In the genomic region with DNA sequence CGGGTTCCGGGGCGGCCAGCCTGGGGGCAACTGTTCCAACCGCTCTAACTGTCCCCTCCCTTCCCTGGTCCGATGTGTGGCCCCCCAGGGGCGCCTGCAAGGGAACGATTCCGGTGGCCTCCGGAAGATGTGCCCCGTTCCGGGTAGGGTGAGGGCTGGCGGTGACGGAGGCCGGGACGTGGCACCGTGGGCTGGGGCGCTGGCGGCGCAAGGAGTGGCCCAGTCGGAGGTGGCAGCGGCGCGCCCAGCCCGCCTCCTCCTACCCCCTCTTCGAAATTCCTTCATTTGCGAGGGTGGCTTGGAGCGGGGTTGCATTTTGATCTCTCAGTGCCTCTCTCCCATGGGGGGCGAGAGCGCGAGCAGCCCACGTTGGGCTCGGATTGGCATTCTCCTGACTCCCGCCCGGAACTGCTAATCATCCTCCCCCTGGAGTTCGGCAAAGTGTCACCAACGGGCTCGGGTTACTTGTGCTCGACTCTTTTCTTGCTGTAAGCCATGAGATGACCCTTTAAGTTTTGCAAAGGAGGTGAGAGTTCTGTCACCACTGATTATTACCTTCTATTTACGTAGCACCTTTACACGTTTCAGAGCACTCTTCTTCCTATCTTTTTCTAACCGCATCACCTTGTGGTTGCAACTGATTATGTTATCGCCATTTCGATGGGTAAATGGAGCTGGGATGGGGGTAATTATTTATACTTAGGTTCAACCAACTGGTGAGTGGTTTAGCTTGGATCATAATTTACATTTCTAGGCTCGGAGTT, we compare ENCODE assay signal across 8 cellular contexts. TPM values are rescaled to one million over a fixed set of nuclear protein-coding genes. Genes with fewer than 3 reads are reported as not detected.
DNase-seq lines count a peak whose midpoint lies in the region; ATAC-seq, FAIRE-seq and TF ChIP-seq lines count a peak whose summit lies in the region.

No MANE protein-coding gene starts in this region.

- no peak overlapping the region for H2BK12ac ChIP-seq in H1 (ENCODE audit: low read depth, low read length)

- peak overlapping the region; percentile 95 for H3K27ac Mint-ChIP-seq in activated CD8-positive, alpha-beta T cell treated with anti-CD3 and anti-CD28 coated beads, Interleukin-2, amount 10 ng/mL, durations not matched to agents 7 days and 5 days

- H3K27ac ChIP-seq in H1 (ENCODE audit: low read depth, low read length), result peak overlapping the region; percentile 56; the same call in 1 of the 2 replicates

- peak overlapping the region; percentile 71 for H2BK5ac ChIP-seq in H1 (ENCODE audit: low read depth, low read length)

- H3K4me1 ChIP-seq in H1 (replicated peaks in 1 of 4; ENCODE audit: control insufficient read depth in 3 of 4, insufficient read depth in 4 of 4, low read length in 3 of 4), result peaks cover 0 to 2% (median under 1%) of the 10 kb centered on the region in 4 experiments; a peak in 2 of 7 replicates

- H2AFZ ChIP-seq in H1 (ENCODE audit: low read length), result peak overlapping the region; percentile 59

- peak overlapping the region; percentile 13 for H4K5ac ChIP-seq in H1 (ENCODE audit: insufficient read length, low read depth, low read length)

- no peak overlapping the region for H2BK20ac ChIP-seq in H1 (ENCODE audit: low read length)

- H3K4me1 Mint-ChIP-seq in activated CD8-positive, alpha-beta T cell treated with anti-CD3 and anti-CD28 coated beads, Interleukin-2, amount 10 ng/mL, durations not matched to agents 7 days and 5 days (ENCODE audit: low read depth), result peaks cover 37% of the 10 kb centered on the region

- peak; percentile 32 for DNase-seq in NCI-H345 (lab: John Stamatoyannopoulos, UW)
- DNase-seq in NCI-H345 treated with DMSO at 0.1 percent for 48 hours (lab: John Stamatoyannopoulos, UW; ENCODE audit: unreplicated experiment), result no peak
- peak; percentile 73 for DNase-seq in NCI-H2171 treated with DMSO at 0.1 percent for 48 hours (lab: John Stamatoyannopoulos, UW)
- peak; percentile 70 for DNase-seq in activated CD8-positive, alpha-beta T cell treated with anti-CD3 and anti-CD28 coated beads, Interleukin-2, amount 10 ng/mL, durations not matched to agents 7 days and 5 days
- no peak for DNase-seq in H1 (ENCODE audit: low read depth in 1 of 2, low spot score in 2 of 2)
- DNase-seq in mesenteric fat pad (ENCODE audit: low spot score), result peak; percentile 90
- DNase-seq in stimulated activated CD8-positive, alpha-beta memory T cell treated with anti-CD3 and anti-CD28 coated beads, Interleukin-15, amount 100 ng/mL, for 4 hours (ENCODE audit: low read depth in 2 of 2), result peak; percentile 25 to 35

- H3K23me2 ChIP-seq in H1 (ENCODE audit: low read depth, low read length), result no peaks in the 10 kb centered on the region

- H2BK120ac ChIP-seq in H1 (replicated peaks; ENCODE audit: low read depth, low read length), result no peak overlapping the region

- H3K27me3 ChIP-seq in H1 (replicated peaks in 1 of 4; ENCODE audit: control insufficient read depth in 3 of 4, extremely low read depth in 1 of 4, insufficient read depth in 3 of 4, low read length in 3 of 4), result no peaks in the 10 kb centered on the region

- no peaks in the 10 kb centered on the region for H3K9me3 ChIP-seq in H1 (ENCODE audit: insufficient read depth in 2 of 2, low read depth in 1 of 2, low read length in 1 of 2)

- H3K9me3 Mint-ChIP-seq in activated CD8-positive, alpha-beta T cell treated with anti-CD3 and anti-CD28 coated beads, Interleukin-2, amount 10 ng/mL, durations not matched to agents 7 days and 5 days (ENCODE audit: insufficient read depth), result no peaks in the 10 kb centered on the region

- H3K23ac ChIP-seq in H1 (ENCODE audit: insufficient read length), result no peak overlapping the region

- peak overlapping the region; percentile 40 to 74 (median 70) for H3K9ac ChIP-seq in H1 (replicated peaks in 1 of 4; ENCODE audit: extremely low read depth in 1 of 4, low read depth in 3 of 4, low read length in 3 of 4)

- peak overlapping the region; percentile 83 to 85 for H3K4me2 ChIP-seq in H1 (ENCODE audit: insufficient read depth in 1 of 2, low read depth in 2 of 2, low read length in 2 of 2)

- H3K56ac ChIP-seq in H1 (replicated peaks; ENCODE audit: insufficient read length, low read depth, low read length), result peak overlapping the region; percentile 69

- H3K4ac ChIP-seq in H1 (replicated peaks; ENCODE audit: insufficient read length, low read depth, low read length), result no peak overlapping the region

- H3K36me3 Mint-ChIP-seq in activated CD8-positive, alpha-beta T cell treated with anti-CD3 and anti-CD28 coated beads, Interleukin-2, amount 10 ng/mL, durations not matched to agents 7 days and 5 days (ENCODE audit: low read depth), result peaks cover 11% of the 10 kb centered on the region

- H4K8ac ChIP-seq in H1 (ENCODE audit: extremely low read depth, insufficient read depth, low read length), result peak overlapping the region; percentile 79

- no peak for FAIRE-seq in H1 (lab: Jason Lieb, UNC)

- H2BK15ac ChIP-seq in H1 (ENCODE audit: low read length), result no peak overlapping the region

- H2AK5ac ChIP-seq in H1 (ENCODE audit: low read depth, low read length), result no peak overlapping the region

- H3K4me3 ChIP-seq in H1 (ENCODE audit: extremely low read depth in 1 of 4, insufficient read depth in 2 of 4, low read depth in 3 of 4, low read length in 4 of 4), result peak overlapping the region; percentile 46 to 95 (median 91)

- no peaks in the 10 kb centered on the region for H3K27me3 Mint-ChIP-seq in activated CD8-positive, alpha-beta T cell treated with anti-CD3 and anti-CD28 coated beads, Interleukin-2, amount 10 ng/mL, durations not matched to agents 7 days and 5 days (ENCODE audit: low read depth)

- TF ChIP-seq CTCF in H1 (IDR thresholded peaks at IDR 0.05; ENCODE audit: control extremely low read depth in 1 of 3, insufficient read depth in 1 of 3, low read depth in 1 of 3, low read length in 3 of 3), result no peak

- peaks cover 0 to 39% of the 10 kb centered on the region in 2 experiments; a peak in 2 of 4 replicates for H3K79me2 ChIP-seq in H1 (ENCODE audit: control insufficient read depth in 1 of 2, insufficient read depth in 2 of 2, low read length in 2 of 2)

- no peak overlapping the region for H3K14ac ChIP-seq in H1 (ENCODE audit: insufficient read length)

- H3K36me3 ChIP-seq in H1 (ENCODE audit: control insufficient read depth in 2 of 4, insufficient read depth in 4 of 4, low read length in 3 of 4), result no peaks in the 10 kb centered on the region

- no peaks in the 10 kb centered on the region; the same call in 1 of the 2 replicates for H3K79me1 ChIP-seq in H1 (ENCODE audit: low read depth, low read length)

- peaks cover 0 to 2% of the 10 kb centered on the region in 2 experiments for H4K20me1 ChIP-seq in H1 (replicated peaks in 1 of 2; ENCODE audit: control insufficient read depth in 1 of 2, insufficient read depth in 2 of 2, low read length in 2 of 2)

- TF ChIP-seq RAD21 in H1 (IDR thresholded peaks at IDR 0.05 in 1 of 2, conservative IDR thresholded peaks at IDR 0.05 in 1 of 2; ENCODE audit: low read depth in 2 of 2, low read length in 2 of 2), result no peak

- CTCF ChIA-PET in activated CD8-positive, alpha-beta T cell treated with anti-CD3 and anti-CD28 coated beads, Interleukin-2, amount 10 ng/mL, durations not matched to agents 7 days and 5 days (lab: Charles Lee), result interaction anchor here (0.7 to 1.7 kb wide), 9 partner anchors 26 to 856 kb away, joined by 3 to 10 read pairs (median 4); partner anchors contain the start of gene RPL26
- CTCF ChIA-PET in H1 (lab: Charles Lee; ENCODE audit: partially characterized antibody), result interaction anchor here (0.6 to 2.6 kb wide), 5 partner anchors 11 to 613 kb away, joined by 3 to 9 read pairs (median 3); no protein-coding TSS in a partner anchor

- TF ChIP-seq EP300 in H1 (IDR thresholded peaks at IDR 0.05; ENCODE audit: borderline replicate concordance in 1 of 2, low read depth in 2 of 2, low read length in 2 of 2), result no peak

- no peak overlapping the region for H4K91ac ChIP-seq in H1 (replicated peaks; ENCODE audit: insufficient read length, low read length)

- 4% methylated on average over 28 of the region's 44 CpGs; no CpG with 5 or more reads in 1 of the 2 experiments for WGBS in H1 (ENCODE audit: extremely low coverage in 1 of 2, insufficient coverage in 1 of 2, insufficient read length in 1 of 2, insufficient replicate concordance in 2 of 2, low coverage in 1 of 2, low lambda C conversion rate in 2 of 2, missing lambda C conversion rate in 1 of 2), 2 experiments

- ATAC-seq in HG02943 (IDR thresholded peaks at IDR 0.05; ENCODE audit: low read depth, unreplicated experiment), result peak; percentile 47
- peak; percentile 66 for ATAC-seq in activated CD8-positive, alpha-beta T cell treated with anti-CD3 and anti-CD28 coated beads, Interleukin-2, amount 10 ng/mL, durations not matched to agents 7 days and 5 days

- peak overlapping the region; percentile 93 for H3K4me3 Mint-ChIP-seq in activated CD8-positive, alpha-beta T cell treated with anti-CD3 and anti-CD28 coated beads, Interleukin-2, amount 10 ng/mL, durations not matched to agents 7 days and 5 days

- TF ChIP-seq POLR2A in H1 (IDR thresholded peaks at IDR 0.05; ENCODE audit: control extremely low read depth in 1 of 2, low read depth in 2 of 2, low read length in 2 of 2), result no peak

- POLR2A ChIA-PET in activated CD8-positive, alpha-beta T cell treated with anti-CD3 and anti-CD28 coated beads, Interleukin-2, amount 10 ng/mL, durations not matched to agents 7 days and 5 days (lab: Charles Lee), result interaction anchor here (0.8 to 1.9 kb wide), 7 partner anchors 11 to 215 kb away, joined by 3 to 6 read pairs (median 4); no protein-coding TSS in a partner anchor
- POLR2A ChIA-PET in H1 (lab: Charles Lee; ENCODE audit: partially characterized antibody), result interaction anchor here (0.7 to 1.8 kb wide), 10 partner anchors 9 to 99 kb away, joined by 3 to 10 read pairs (median 4); partner anchors contain the start of genes KRABD2 and RPL26

- H3K18ac ChIP-seq in H1 (ENCODE audit: extremely low read depth, low read length), result no peak overlapping the region; the same call in 1 of the 2 replicates

RNA-seq across cellular contexts. Expression of gene NDEL1, which starts 0.7 kb away (rescaled TPM):
- total RNA-seq in activated CD8-positive, alpha-beta T cell treated with anti-CD3 and anti-CD28 coated beads, Interleukin-2, amount 10 ng/mL, durations not matched to agents 7 days and 5 days, result 10 to 100 TPM; 48.1 to 52.5 TPM
- 31.3 and 32.9 TPM in 2 replicates for total RNA-seq in H1 (2021; fragmentation: NEBNext Ultra II Directional; extraction: Animal tissue kit (Norgen Biotek cat#: 25700))
- polyA plus RNA-seq in H1 (2011; rRNA removed), result 31.1 and 31.2 TPM in 2 replicates
- polyA plus RNA-seq in H1 (2011; cell fraction: cytosol; rRNA removed), result 24.0 TPM
- polyA plus RNA-seq in H1 (2011; cell fraction: nucleus; rRNA removed), result 25.5 TPM
- 16.9 to 24.7 TPM (median 18.6 TPM) in 4 replicates for polyA plus RNA-seq in H1 (2012, experiment 1 of 2)
- polyA plus RNA-seq in H1 (2012, experiment 2 of 2), result 8.4 TPM
- polyA plus RNA-seq in H1 (2013, experiment 1 of 2), result 21.6 TPM
- 22.6 TPM for polyA plus RNA-seq in H1 (2013, experiment 2 of 2)
- 20.7 and 24.7 TPM in 2 replicates for polyA minus RNA-seq in H1 (2011; rRNA and poly(A)+ RNA removed)
- polyA minus RNA-seq in H1 (2011; cell fraction: cytosol; rRNA and poly(A)+ RNA removed), result 19.1 TPM
- 39.1 TPM for polyA minus RNA-seq in H1 (2011; cell fraction: nucleus; rRNA and poly(A)+ RNA removed)
- 112 TPM for total RNA-seq in mesenteric fat pad

RNA-seq across cellular contexts. Expression of gene RNF222, which starts 38.7 kb away (rescaled TPM):
- under 1 TPM; 0.24 to 0.29 TPM for total RNA-seq in activated CD8-positive, alpha-beta T cell treated with anti-CD3 and anti-CD28 coated beads, Interleukin-2, amount 10 ng/mL, durations not matched to agents 7 days and 5 days
- not detected in 2 replicates for total RNA-seq in H1 (2021; fragmentation: NEBNext Ultra II Directional; extraction: Animal tissue kit (Norgen Biotek cat#: 25700))
- polyA plus RNA-seq in H1 (2011; rRNA removed), result not detected in 2 replicates
- polyA plus RNA-seq in H1 (2011; cell fraction: cytosol; rRNA removed), result not detected
- polyA plus RNA-seq in H1 (2011; cell fraction: nucleus; rRNA removed), result not detected
- polyA plus RNA-seq in H1 (2012, experiment 1 of 2), result 0.05 to 0.08 TPM in 2 of 4 replicates, not detected in the others
- polyA plus RNA-seq in H1 (2012, experiment 2 of 2), result not detected
- 0.04 TPM for polyA plus RNA-seq in H1 (2013, experiment 1 of 2)
- polyA plus RNA-seq in H1 (2013, experiment 2 of 2), result 0.06 TPM
- polyA minus RNA-seq in H1 (2011; rRNA and poly(A)+ RNA removed), result not detected in 2 replicates
- polyA minus RNA-seq in H1 (2011; cell fraction: cytosol; rRNA and poly(A)+ RNA removed), result not detected
- polyA minus RNA-seq in H1 (2011; cell fraction: nucleus; rRNA and poly(A)+ RNA removed), result not detected
- total RNA-seq in mesenteric fat pad, result not detected

RNA-seq across cellular contexts. Expression of gene RPL26, which starts 53.4 kb away (rescaled TPM):
- 1,000 to 10,000 TPM; 1,633 to 1,747 TPM for total RNA-seq in activated CD8-positive, alpha-beta T cell treated with anti-CD3 and anti-CD28 coated beads, Interleukin-2, amount 10 ng/mL, durations not matched to agents 7 days and 5 days
- 1,963 and 1,980 TPM in 2 replicates for total RNA-seq in H1 (2021; fragmentation: NEBNext Ultra II Directional; extraction: Animal tissue kit (Norgen Biotek cat#: 25700))
- 1,277 and 2,554 TPM in 2 replicates for polyA plus RNA-seq in H1 (2011; rRNA removed)
- 4,614 TPM for polyA plus RNA-seq in H1 (2011; cell fraction: cytosol; rRNA removed)
- 1,124 TPM for polyA plus RNA-seq in H1 (2011; cell fraction: nucleus; rRNA removed)
- polyA plus RNA-seq in H1 (2012, experiment 1 of 2), result 3,459 to 5,414 TPM (median 3,765 TPM) in 4 replicates
- polyA plus RNA-seq in H1 (2012, experiment 2 of 2), result 5,853 TPM
- 6,093 TPM for polyA plus RNA-seq in H1 (2013, experiment 1 of 2)
- polyA plus RNA-seq in H1 (2013, experiment 2 of 2), result 5,996 TPM
- 979 and 1,967 TPM in 2 replicates for polyA minus RNA-seq in H1 (2011; rRNA and poly(A)+ RNA removed)
- polyA minus RNA-seq in H1 (2011; cell fraction: cytosol; rRNA and poly(A)+ RNA removed), result 386 TPM
- polyA minus RNA-seq in H1 (2011; cell fraction: nucleus; rRNA and poly(A)+ RNA removed), result 791 TPM
- total RNA-seq in mesenteric fat pad, result 1,206 TPM

Comparison
In these comparisons a context has a peak if more than half of its experiments do, and no peak if none do; other contexts are left out.
1. DNase-seq: peak in NCI-H345 (single experiment), NCI-H2171 treated with DMSO at 0.1 percent for 48 hours (single experiment), activated CD8-positive, alpha-beta T cell treated with anti-CD3 and anti-CD28 coated beads, Interleukin-2, amount 10 ng/mL, durations not matched to agents 7 days and 5 days (single experiment), mesenteric fat pad (single experiment) and stimulated activated CD8-positive, alpha-beta memory T cell treated with anti-CD3 and anti-CD28 coated beads, Interleukin-15, amount 100 ng/mL, for 4 hours (2 of 2); none in NCI-H345 treated with DMSO at 0.1 percent for 48 hours (single experiment) and H1 (0 of 2).